ENCODE assay signal across 17 cellular contexts in the genomic region with DNA sequence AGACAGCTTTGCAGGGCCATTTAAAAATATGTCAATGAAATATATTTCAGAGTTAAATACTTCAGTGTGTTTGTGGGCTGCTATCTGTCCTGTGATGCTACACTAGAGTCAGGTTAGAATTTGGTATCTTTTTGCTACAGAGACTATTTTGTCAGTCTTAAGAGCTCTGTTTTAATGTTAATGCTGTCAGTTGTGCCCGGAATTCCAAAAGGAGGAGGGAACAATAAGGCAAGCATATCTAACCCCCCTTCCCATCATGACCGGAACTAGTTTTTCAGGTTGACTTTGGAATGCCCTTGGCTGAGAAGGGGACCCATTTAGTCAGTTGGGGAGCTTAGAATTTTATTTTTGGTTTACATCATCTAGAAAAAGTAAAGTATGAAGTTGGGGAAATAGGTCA.
"Had no signal": no experiment of that assay in that cellular context is flagged by ENCODE, and none has a peak within 500 bp of the region (broad histone marks: within the 10 kb centered on the region; RNA-seq: fewer than 3 reads in every experiment).

No MANE protein-coding gene starts in this region.

- H3K27ac Mint-ChIP-seq: activated naive CD8-positive, alpha-beta T cell treated with anti-CD3 and anti-CD28 coated beads, Interleukin-2, amount 10 ng/mL, durations not matched to agents 7 days and 5 days; activated T-helper 1 cell treated with anti-CD3 and anti-CD28 coated beads, Interleukin-12 subunit alpha, Interleukin-12 subunit beta, Interleukin-2, Interleukin-4 antibody, amounts not matched to agents 30 ng/mL and 10 ng/mL and 1 ng/mL, durations not matched to agents 14 hours and 24 hours and 36 hours; naive thymus-derived CD8-positive, alpha-beta T cell had no signal

- H3K4me1 Mint-ChIP-seq: naive thymus-derived CD8-positive, alpha-beta T cell had no signal

- H3K9me3 Mint-ChIP-seq: activated naive CD8-positive, alpha-beta T cell treated with anti-CD3 and anti-CD28 coated beads, Interleukin-2, amount 10 ng/mL, durations not matched to agents 7 days and 5 days; activated T-helper 1 cell treated with anti-CD3 and anti-CD28 coated beads, Interleukin-12 subunit alpha, Interleukin-12 subunit beta, Interleukin-2, Interleukin-4 antibody, amounts not matched to agents 30 ng/mL and 10 ng/mL and 1 ng/mL, durations not matched to agents 14 hours and 24 hours and 36 hours; naive thymus-derived CD8-positive, alpha-beta T cell had no signal

- H3K4me3 Mint-ChIP-seq: activated naive CD8-positive, alpha-beta T cell treated with anti-CD3 and anti-CD28 coated beads, Interleukin-2, amount 10 ng/mL, durations not matched to agents 7 days and 5 days; activated T-helper 1 cell treated with anti-CD3 and anti-CD28 coated beads, Interleukin-12 subunit alpha, Interleukin-12 subunit beta, Interleukin-2, Interleukin-4 antibody, amounts not matched to agents 30 ng/mL and 10 ng/mL and 1 ng/mL, durations not matched to agents 14 hours and 24 hours and 36 hours; naive thymus-derived CD8-positive, alpha-beta T cell had no signal

- H3K27ac ChIP-seq: neutrophil, transverse colon had no signal

- DNase-seq: activated CD4-positive, CD25-positive, alpha-beta regulatory T cell treated with anti-CD3 and anti-CD28 coated beads, Interleukin-2, amount 50 U/mL, for 72 hours; activated naive CD8-positive, alpha-beta T cell treated with anti-CD3 and anti-CD28 coated beads, Interleukin-2, amount 10 ng/mL, durations not matched to agents 7 days and 5 days; anterior cingulate cortex; cortex of kidney; effector CD4-positive, alpha-beta T cell; foreskin melanocyte; mammary epithelial cell; naive thymus-derived CD8-positive, alpha-beta T cell; retina; stimulated activated CD4-positive, alpha-beta T cell treated with anti-CD3 and anti-CD28 coated beads, Interleukin-4, amount 100 ng/mL, for 24 hours; stimulated activated naive CD4-positive, alpha-beta T cell; substantia nigra; T-helper 1 cell; T1000; transverse colon had no signal

- H3K4me3 ChIP-seq: transverse colon had no signal

- ATAC-seq: naive thymus-derived CD8-positive, alpha-beta T cell had no signal

- H3K36me3 ChIP-seq: neutrophil, transverse colon had no signal

- H3K27me3 ChIP-seq: transverse colon had no signal

- H3K9me3 ChIP-seq: neutrophil, transverse colon had no signal

- H3K36me3 Mint-ChIP-seq: activated naive CD8-positive, alpha-beta T cell treated with anti-CD3 and anti-CD28 coated beads, Interleukin-2, amount 10 ng/mL, durations not matched to agents 7 days and 5 days; naive thymus-derived CD8-positive, alpha-beta T cell had no signal
